ENCODE assay signal across 1 cellular context in genomic region chr12:124745468-124745890, GRCh38.
TF ChIP-seq lines count a peak whose summit lies in the region.

No MANE protein-coding gene starts in this region.

TF ChIP-seq in SK-N-SH, 30 proteins besides CTCF, POLR2A, EP300 and RAD21 (continued from another document):
- no peak for TF ChIP-seq USF1 (IDR thresholded peaks at IDR 0.05; ENCODE audit: borderline replicate concordance, low read depth)
- no peak for TF ChIP-seq MAX (IDR thresholded peaks at IDR 0.05; ENCODE audit: low read depth)
TF ChIP-seq in SK-N-SH: peak in this region for 0.
